In genomic region chr11:236774-237767, GRCh38 we compare ENCODE assay signal across 8 cellular contexts. TPM values are rescaled to one million over a fixed set of nuclear protein-coding genes. Genes with fewer than 3 reads are reported as not detected.
DNase-seq lines count a peak whose midpoint lies in the region; ATAC-seq and TF ChIP-seq lines count a peak whose summit lies in the region.

PSMD13 (plus strand) TSS chr11:236976; CDS start chr11:237050, 74 bp downstream.

- H3K36me3 ChIP-seq in prostate gland (no peaks in the 10 kb centered on the region), urinary bladder (ENCODE audit: insufficient read depth) (no peaks in the 10 kb centered on the region)

- H3K4me3 ChIP-seq in HFF-Myc (replicated peaks; ENCODE audit: low read depth, low read length): peak within 1 kb of the TSS; percentile 97
- H3K4me3 ChIP-seq in prostate gland: peak within 1 kb of the TSS; percentile 90 to 95
- peak within 1 kb of the TSS; percentile 96 for H3K4me3 ChIP-seq in urinary bladder (ENCODE audit: low read depth, low read length)

- H3K4me1 Mint-ChIP-seq in T-helper 1 cell treated with Interleukin-12 subunit alpha and Interleukin-12 subunit beta and Interleukin-4 antibody, amounts not matched to agents 30 μg/mL and 1 μg/mL, for 36 hours (ENCODE audit: low read depth): peaks cover 48% of the 10 kb centered on the region

- TF ChIP-seq CTCF in GM10266 (IDR thresholded peaks at IDR 0.05; ENCODE audit: control insufficient read depth, insufficient read depth, low read depth, missing control alignments): no peak
- TF ChIP-seq CTCF in HFF-Myc (IDR thresholded peaks at IDR 0.05; ENCODE audit: low read depth, low read length, missing control alignments): no peak
- peak in 1 of 4 experiments; percentile 16 for TF ChIP-seq CTCF in prostate gland (IDR thresholded peaks at IDR 0.05)

- peak; percentile 37 for TF ChIP-seq POLR2A in prostate gland (IDR thresholded peaks at IDR 0.05)

- peak within 1 kb of the TSS; percentile 97 for H3K4me3 Mint-ChIP-seq in T-helper 1 cell treated with Interleukin-12 subunit alpha and Interleukin-12 subunit beta and Interleukin-4 antibody, amounts not matched to agents 30 μg/mL and 1 μg/mL, for 36 hours

- H3K27me3 Mint-ChIP-seq in T-helper 1 cell treated with Interleukin-12 subunit alpha and Interleukin-12 subunit beta and Interleukin-4 antibody, amounts not matched to agents 30 μg/mL and 1 μg/mL, for 36 hours (ENCODE audit: low read depth): no peaks in the 10 kb centered on the region

- peak within 1 kb of the TSS; percentile 99 for H3K27ac Mint-ChIP-seq in T-helper 1 cell treated with Interleukin-12 subunit alpha and Interleukin-12 subunit beta and Interleukin-4 antibody, amounts not matched to agents 30 μg/mL and 1 μg/mL, for 36 hours

- no peaks in the 10 kb centered on the region for H3K27me3 ChIP-seq in prostate gland (replicated peaks; ENCODE audit: insufficient read depth)

- H3K9me3 Mint-ChIP-seq in T-helper 1 cell treated with Interleukin-12 subunit alpha and Interleukin-12 subunit beta and Interleukin-4 antibody, amounts not matched to agents 30 μg/mL and 1 μg/mL, for 36 hours: no peaks in the 10 kb centered on the region

- H3K9me3 ChIP-seq in prostate gland: no peaks in the 10 kb centered on the region

- H3K27ac ChIP-seq in prostate gland (peak within 1 kb of the TSS; percentile 98), urinary bladder (ENCODE audit: low read depth) (peak within 1 kb of the TSS; percentile 92)

- peaks cover 21% of the 10 kb centered on the region for H3K36me3 Mint-ChIP-seq in T-helper 1 cell treated with Interleukin-12 subunit alpha and Interleukin-12 subunit beta and Interleukin-4 antibody, amounts not matched to agents 30 μg/mL and 1 μg/mL, for 36 hours (ENCODE audit: low read depth)

- DNase-seq in GM10266 (ENCODE audit: extremely low spot score): peak; percentile 95
- DNase-seq in HFF-Myc (ENCODE audit: extremely low read depth, low read depth): peak; percentile 50
- DNase-seq in NCI-H1048 (lab: John Stamatoyannopoulos, UW): peak; percentile 68
- DNase-seq in amniotic stem cell (lab: John Stamatoyannopoulos, UW): peak; percentile 85
- DNase-seq in left ventricle myocardium superior: peak; percentile 93
- peak; percentile 81 for DNase-seq in prostate gland (ENCODE audit: low spot score)

- ATAC-seq in left ventricle myocardium superior: peak; percentile 91

- H3K4me1 ChIP-seq in prostate gland (replicated peaks) (peaks cover 12% of the 10 kb centered on the region), urinary bladder (ENCODE audit: insufficient read depth) (no peaks in the 10 kb centered on the region)

- 1% methylated on average over 60 of the region's 62 CpGs for WGBS in prostate gland
- WGBS in urinary bladder: 2% methylated on average over 62 of the region's 62 CpGs

- intact Hi-C loops in left ventricle myocardium superior (cut with micrococcal nuclease): no loop called here
- intact Hi-C loops in prostate gland (cut with DNase I): loop anchor here (2.0 to 10.0 kb wide), 3 partner anchors 30 to 268 kb away; partner anchors contain the start of genes BET1L, RIC8A and RNH1

RNA-seq across cellular contexts. Expression of gene PSMD13, which starts in this region (rescaled TPM):
- total RNA-seq in left ventricle myocardium superior (92.3 TPM), prostate gland (100 to 1,000 TPM in 1 of 2 donors, 10 to 100 TPM in 1; 87.4 to 129 TPM), urinary bladder (58.5 TPM)
- 102 TPM for polyA plus RNA-seq in urinary bladder

Comparison
In these comparisons a context has a peak if more than half of its experiments do, and no peak if none do; other contexts are left out.
1. Peak in every context shown above with its lines: DNase-seq, ATAC-seq, H3K4me3 ChIP-seq and H3K27ac ChIP-seq.